Comparison of ENCODE assay signal across 35 cellular contexts in genomic region chr1:83808536-83808935, GRCh38.
"Had no signal": no experiment of that assay in that cellular context is flagged by ENCODE, and none has a peak within 500 bp of the region (broad histone marks: within the 10 kb centered on the region; RNA-seq: fewer than 3 reads in every experiment).

No MANE protein-coding gene starts in this region.

- DNase-seq: Karpas-422, Kasumi-1, MG63, MM.1S, MV-4-11, NCI-H1048, NCI-H1092, NCI-H1092 treated with DMSO at 0.1 percent for 48 hours, NCI-H1105, NCI-H1105 treated with DMSO at 0.1 percent for 48 hours, NCI-H1417, NCI-H1417 treated with DMSO at 0.1 percent for 48 hours, NCI-H1436, NCI-H1436 treated with DMSO at 0.1 percent for 48 hours, NCI-H146, NCI-H1694, NCI-H1694 treated with DMSO at 0.1 percent for 48 hours, NCI-H187, NCI-H187 treated with DMSO at 0.1 percent for 48 hours, NCI-H1930, NCI-H2029, NCI-H2029 treated with DMSO at 0.1 percent for 48 hours, NCI-H2081, NCI-H2081 treated with DMSO at 0.1 percent for 48 hours, NCI-H2107, NCI-H2171, NCI-H2171 treated with DMSO at 0.1 percent for 48 hours, NCI-H2227 treated with DMSO at 0.1 percent for 48 hours, NCI-H226, NCI-H345, NCI-H446, NCI-H446 treated with DMSO at 0.1 percent for 48 hours, NCI-H510A, NCI-H510A treated with DMSO at 0.1 percent for 48 hours, NCI-H524 had no signal

- H3K36me3 ChIP-seq: MG63 had no signal

- H3K27me3 ChIP-seq: MG63 had no signal

- H3K9me3 ChIP-seq: MG63 had no signal

- H3K4me3 ChIP-seq: MG63 had no signal
